1 cellular context compared by ENCODE assay signal in the genomic region with DNA sequence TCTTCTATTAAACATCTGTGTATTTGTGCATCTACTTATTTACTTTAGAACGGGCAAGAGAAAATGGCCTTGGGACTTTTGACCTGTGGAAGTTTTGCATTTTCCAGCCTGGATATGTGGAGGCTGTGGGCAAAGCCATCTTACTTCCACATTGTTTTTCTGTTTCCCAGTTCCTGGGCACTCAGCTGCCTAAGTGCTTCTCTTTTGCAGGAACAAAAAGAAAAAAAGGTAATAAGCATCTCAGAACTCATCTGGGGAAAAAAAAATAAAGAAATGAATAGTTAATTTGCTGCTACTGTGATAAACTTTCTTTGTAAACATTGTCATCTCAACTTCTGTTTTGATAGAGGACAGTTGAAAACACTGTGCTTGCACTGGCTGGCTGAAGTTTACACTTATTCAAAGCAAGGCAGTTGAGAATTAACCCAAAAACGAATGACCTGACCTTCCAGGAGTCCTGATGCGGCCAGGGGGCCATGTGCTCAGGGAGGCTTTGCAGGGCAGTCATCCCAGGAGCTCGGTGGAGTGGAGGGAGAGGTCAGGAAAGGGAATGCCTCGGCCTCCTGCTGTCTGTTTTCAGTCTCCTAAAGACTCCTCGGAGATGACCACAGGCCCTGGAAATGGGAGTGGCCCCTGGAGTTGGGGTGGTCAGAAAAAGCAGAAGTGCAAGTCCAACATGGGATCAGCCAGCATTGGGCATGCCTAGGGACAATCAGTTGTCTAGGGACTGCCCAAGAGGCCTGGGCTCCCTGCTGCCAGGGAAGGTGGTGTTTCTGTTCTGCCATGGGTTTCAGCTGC.
TF ChIP-seq lines count a peak whose summit lies in the region.

No MANE protein-coding gene starts in this region.

TF ChIP-seq in HepG2, 621 proteins besides CTCF, POLR2A, EP300 and RAD21 (continued from another document and continues in another):
- TF ChIP-seq ZNF574 (CRISPR knock-in tag; IDR thresholded peaks at IDR 0.05) (0 out of 2 replicates have a peak, but pooled peaks have one; percentile 19), ZNF556 (CRISPR knock-in tag; IDR thresholded peaks at IDR 0.05; ENCODE audit: borderline replicate concordance) (no peak), NFE2L1 (CRISPR knock-in tag; IDR thresholded peaks at IDR 0.05; ENCODE audit: borderline replicate concordance) (no peak), ZNF709 (CRISPR knock-in tag; IDR thresholded peaks at IDR 0.05) (no peak), SIX4 (CRISPR knock-in tag; IDR thresholded peaks at IDR 0.05) (no peak), ONECUT2 (CRISPR knock-in tag; IDR thresholded peaks at IDR 0.05) (no peak), ZNF501 (CRISPR knock-in tag; IDR thresholded peaks at IDR 0.05) (no peak; the same call in 1 of the 2 replicates), CEBPG (CRISPR knock-in tag; IDR thresholded peaks at IDR 0.05) (no peak), HNRNPLL (IDR thresholded peaks at IDR 0.05; ENCODE audit: low read depth, low read length, poor library complexity, severe bottlenecking) (no peak), PPARG (CRISPR knock-in tag; conservative IDR thresholded peaks at IDR 0.05) (no peak), BCL3 (CRISPR knock-in tag; IDR thresholded peaks at IDR 0.05) (peak; percentile 38; the same call in 1 of the 2 replicates), PHB2 (IDR thresholded peaks at IDR 0.05; ENCODE audit: partially characterized antibody) (no peak), HDAC1 (CRISPR knock-in tag; IDR thresholded peaks at IDR 0.05) (0 out of 2 replicates have a peak, but pooled peaks have one; percentile 20), ZNF83 (CRISPR knock-in tag; IDR thresholded peaks at IDR 0.05; ENCODE audit: borderline replicate concordance) (no peak), ZSCAN22 (CRISPR knock-in tag; IDR thresholded peaks at IDR 0.05) (no peak), SMARCE1 (IDR thresholded peaks at IDR 0.05; ENCODE audit: borderline replicate concordance) (no peak), ZBTB14 (CRISPR knock-in tag; IDR thresholded peaks at IDR 0.05) (no peak), NFE2 (CRISPR knock-in tag; IDR thresholded peaks at IDR 0.05) (no peak), ZSCAN29 (CRISPR knock-in tag; conservative IDR thresholded peaks at IDR 0.05) (no peak), FOXK1 (CRISPR knock-in tag; IDR thresholded peaks at IDR 0.05; ENCODE audit: borderline replicate concordance, low read depth) (no peak), AHDC1 (CRISPR knock-in tag; IDR thresholded peaks at IDR 0.05; ENCODE audit: borderline replicate concordance) (no peak; the same call in 1 of the 2 replicates), ZNF260 (CRISPR knock-in tag; IDR thresholded peaks at IDR 0.05; ENCODE audit: borderline replicate concordance, low read depth) (no peak), ZFYVE20 (CRISPR knock-in tag; IDR thresholded peaks at IDR 0.05; ENCODE audit: borderline replicate concordance, low read depth) (no peak), RBM22 (optimal IDR thresholded peaks at IDR 0.05; ENCODE audit: low read length) (no peak), U2AF2 (IDR thresholded peaks at IDR 0.05; ENCODE audit: low read depth, low read length) (no peak), KLF9 (CRISPR knock-in tag; IDR thresholded peaks at IDR 0.05; ENCODE audit: low read depth) (no peak)
- TF ChIP-seq, protein P1, sequence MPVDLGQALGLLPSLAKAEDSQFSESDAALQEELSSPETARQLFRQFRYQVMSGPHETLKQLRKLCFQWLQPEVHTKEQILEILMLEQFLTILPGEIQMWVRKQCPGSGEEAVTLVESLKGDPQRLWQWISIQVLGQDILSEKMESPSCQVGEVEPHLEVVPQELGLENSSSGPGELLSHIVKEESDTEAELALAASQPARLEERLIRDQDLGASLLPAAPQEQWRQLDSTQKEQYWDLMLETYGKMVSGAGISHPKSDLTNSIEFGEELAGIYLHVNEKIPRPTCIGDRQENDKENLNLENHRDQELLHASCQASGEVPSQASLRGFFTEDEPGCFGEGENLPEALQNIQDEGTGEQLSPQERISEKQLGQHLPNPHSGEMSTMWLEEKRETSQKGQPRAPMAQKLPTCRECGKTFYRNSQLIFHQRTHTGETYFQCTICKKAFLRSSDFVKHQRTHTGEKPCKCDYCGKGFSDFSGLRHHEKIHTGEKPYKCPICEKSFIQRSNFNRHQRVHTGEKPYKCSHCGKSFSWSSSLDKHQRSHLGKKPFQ (CRISPR knock-in tag; IDR thresholded peaks at IDR 0.05; ENCODE audit: insufficient replicate concordance), result no peak
- TF ChIP-seq, protein P2, sequence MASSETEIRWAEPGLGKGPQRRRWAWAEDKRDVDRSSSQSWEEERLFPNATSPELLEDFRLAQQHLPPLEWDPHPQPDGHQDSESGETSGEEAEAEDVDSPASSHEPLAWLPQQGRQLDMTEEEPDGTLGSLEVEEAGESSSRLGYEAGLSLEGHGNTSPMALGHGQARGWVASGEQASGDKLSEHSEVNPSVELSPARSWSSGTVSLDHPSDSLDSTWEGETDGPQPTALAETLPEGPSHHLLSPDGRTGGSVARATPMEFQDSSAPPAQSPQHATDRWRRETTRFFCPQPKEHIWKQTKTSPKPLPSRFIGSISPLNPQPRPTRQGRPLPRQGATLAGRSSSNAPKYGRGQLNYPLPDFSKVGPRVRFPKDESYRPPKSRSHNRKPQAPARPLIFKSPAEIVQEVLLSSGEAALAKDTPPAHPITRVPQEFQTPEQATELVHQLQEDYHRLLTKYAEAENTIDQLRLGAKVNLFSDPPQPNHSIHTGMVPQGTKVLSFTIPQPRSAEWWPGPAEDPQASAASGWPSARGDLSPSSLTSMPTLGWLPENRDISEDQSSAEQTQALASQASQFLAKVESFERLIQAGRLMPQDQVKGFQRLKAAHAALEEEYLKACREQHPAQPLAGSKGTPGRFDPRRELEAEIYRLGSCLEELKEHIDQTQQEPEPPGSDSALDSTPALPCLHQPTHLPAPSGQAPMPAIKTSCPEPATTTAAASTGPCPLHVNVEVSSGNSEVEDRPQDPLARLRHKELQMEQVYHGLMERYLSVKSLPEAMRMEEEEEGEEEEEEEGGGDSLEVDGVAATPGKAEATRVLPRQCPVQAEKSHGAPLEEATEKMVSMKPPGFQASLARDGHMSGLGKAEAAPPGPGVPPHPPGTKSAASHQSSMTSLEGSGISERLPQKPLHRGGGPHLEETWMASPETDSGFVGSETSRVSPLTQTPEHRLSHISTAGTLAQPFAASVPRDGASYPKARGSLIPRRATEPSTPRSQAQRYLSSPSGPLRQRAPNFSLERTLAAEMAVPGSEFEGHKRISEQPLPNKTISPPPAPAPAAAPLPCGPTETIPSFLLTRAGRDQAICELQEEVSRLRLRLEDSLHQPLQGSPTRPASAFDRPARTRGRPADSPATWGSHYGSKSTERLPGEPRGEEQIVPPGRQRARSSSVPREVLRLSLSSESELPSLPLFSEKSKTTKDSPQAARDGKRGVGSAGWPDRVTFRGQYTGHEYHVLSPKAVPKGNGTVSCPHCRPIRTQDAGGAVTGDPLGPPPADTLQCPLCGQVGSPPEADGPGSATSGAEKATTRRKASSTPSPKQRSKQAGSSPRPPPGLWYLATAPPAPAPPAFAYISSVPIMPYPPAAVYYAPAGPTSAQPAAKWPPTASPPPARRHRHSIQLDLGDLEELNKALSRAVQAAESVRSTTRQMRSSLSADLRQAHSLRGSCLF (CRISPR knock-in tag; IDR thresholded peaks at IDR 0.05; ENCODE audit: borderline replicate concordance), result no peak
- TF ChIP-seq, protein P3, sequence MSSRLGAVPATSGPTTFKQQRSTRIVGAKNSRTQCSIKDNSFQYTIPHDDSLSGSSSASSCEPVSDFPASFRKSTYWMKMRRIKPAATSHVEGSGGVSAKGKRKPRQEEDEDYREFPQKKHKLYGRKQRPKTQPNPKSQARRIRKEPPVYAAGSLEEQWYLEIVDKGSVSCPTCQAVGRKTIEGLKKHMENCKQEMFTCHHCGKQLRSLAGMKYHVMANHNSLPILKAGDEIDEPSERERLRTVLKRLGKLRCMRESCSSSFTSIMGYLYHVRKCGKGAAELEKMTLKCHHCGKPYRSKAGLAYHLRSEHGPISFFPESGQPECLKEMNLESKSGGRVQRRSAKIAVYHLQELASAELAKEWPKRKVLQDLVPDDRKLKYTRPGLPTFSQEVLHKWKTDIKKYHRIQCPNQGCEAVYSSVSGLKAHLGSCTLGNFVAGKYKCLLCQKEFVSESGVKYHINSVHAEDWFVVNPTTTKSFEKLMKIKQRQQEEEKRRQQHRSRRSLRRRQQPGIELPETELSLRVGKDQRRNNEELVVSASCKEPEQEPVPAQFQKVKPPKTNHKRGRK (CRISPR knock-in tag; IDR thresholded peaks at IDR 0.05), result no peak
- TF ChIP-seq, protein P4, sequence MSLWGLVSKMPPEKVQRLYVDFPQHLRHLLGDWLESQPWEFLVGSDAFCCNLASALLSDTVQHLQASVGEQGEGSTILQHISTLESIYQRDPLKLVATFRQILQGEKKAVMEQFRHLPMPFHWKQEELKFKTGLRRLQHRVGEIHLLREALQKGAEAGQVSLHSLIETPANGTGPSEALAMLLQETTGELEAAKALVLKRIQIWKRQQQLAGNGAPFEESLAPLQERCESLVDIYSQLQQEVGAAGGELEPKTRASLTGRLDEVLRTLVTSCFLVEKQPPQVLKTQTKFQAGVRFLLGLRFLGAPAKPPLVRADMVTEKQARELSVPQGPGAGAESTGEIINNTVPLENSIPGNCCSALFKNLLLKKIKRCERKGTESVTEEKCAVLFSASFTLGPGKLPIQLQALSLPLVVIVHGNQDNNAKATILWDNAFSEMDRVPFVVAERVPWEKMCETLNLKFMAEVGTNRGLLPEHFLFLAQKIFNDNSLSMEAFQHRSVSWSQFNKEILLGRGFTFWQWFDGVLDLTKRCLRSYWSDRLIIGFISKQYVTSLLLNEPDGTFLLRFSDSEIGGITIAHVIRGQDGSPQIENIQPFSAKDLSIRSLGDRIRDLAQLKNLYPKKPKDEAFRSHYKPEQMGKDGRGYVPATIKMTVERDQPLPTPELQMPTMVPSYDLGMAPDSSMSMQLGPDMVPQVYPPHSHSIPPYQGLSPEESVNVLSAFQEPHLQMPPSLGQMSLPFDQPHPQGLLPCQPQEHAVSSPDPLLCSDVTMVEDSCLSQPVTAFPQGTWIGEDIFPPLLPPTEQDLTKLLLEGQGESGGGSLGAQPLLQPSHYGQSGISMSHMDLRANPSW (CRISPR knock-in tag; IDR thresholded peaks at IDR 0.05; ENCODE audit: borderline replicate concordance), result no peak
